In the genomic region with DNA sequence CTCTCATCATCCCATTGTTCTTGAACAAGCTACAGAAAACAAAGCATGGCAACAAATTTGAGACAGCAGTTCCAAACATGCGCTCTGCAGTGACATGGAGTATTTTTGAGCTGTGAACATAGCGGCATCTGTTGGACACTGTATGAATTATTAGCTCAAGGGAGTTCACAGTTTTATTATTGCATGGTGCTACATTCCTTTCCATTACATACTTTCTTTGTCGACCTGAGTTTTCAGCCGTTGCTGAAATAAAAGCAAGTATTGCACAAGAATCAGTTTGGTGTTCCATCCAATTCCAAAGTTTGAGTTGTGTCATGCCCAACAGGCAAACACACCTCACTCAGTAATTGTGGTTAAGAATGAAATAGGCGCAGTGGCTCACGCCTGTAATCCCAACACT, we compare ENCODE assay signal across 9 cellular contexts. TPM values are rescaled to one million over a fixed set of nuclear protein-coding genes. Genes with fewer than 3 reads are reported as not detected.
A peak's percentile ranks its signal among the peaks of the same experiment; 100 is the strongest.
DNase-seq lines count a peak whose midpoint lies in the region; ATAC-seq and TF ChIP-seq lines count a peak whose summit lies in the region.
"Had no signal": no experiment of that assay in that cellular context is flagged by ENCODE, and none has a peak within 500 bp of the region (broad histone marks: within the 10 kb centered on the region; RNA-seq: fewer than 3 reads in every experiment).

No MANE protein-coding gene starts in this region.

- H3K4me3 ChIP-seq in transverse colon, result no peak overlapping the region

- TF ChIP-seq CTCF in foreskin keratinocyte (conservative IDR thresholded peaks at IDR 0.05), result peak; percentile 89
- TF ChIP-seq CTCF in transverse colon (IDR thresholded peaks at IDR 0.05), result peak in 4 of 5 experiments; percentile 13 to 37 (median 28)

- no peaks in the 10 kb centered on the region for H3K9me3 ChIP-seq in transverse colon

- in situ Hi-C loops in G401 (cut with HindIII; ENCODE audit: low sequenced_read_pairs) (no loop called here), transverse colon (cut with MboI; ENCODE audit: low pct_ligation_motif_present in 1 of 4, low pct_unique_long_range_greater_than_20kb in 1 of 4, low sequenced_read_pairs in 3 of 4) (no loop called here)

- H3K36me3 Mint-ChIP-seq in stimulated activated effector memory CD8-positive, alpha-beta T cell treated with anti-CD3 and anti-CD28 coated beads, Interleukin-12 subunit alpha, Interleukin-12 subunit beta, amount 100 ng/mL, for 72 hours, result no peaks in the 10 kb centered on the region
- H3K36me3 Mint-ChIP-seq: memory B cell had no signal

- no peaks in the 10 kb centered on the region for H3K36me3 ChIP-seq in transverse colon

- no peak overlapping the region for H3K27ac Mint-ChIP-seq in stimulated activated effector memory CD8-positive, alpha-beta T cell treated with anti-CD3 and anti-CD28 coated beads, Interleukin-12 subunit alpha, Interleukin-12 subunit beta, amount 100 ng/mL, for 72 hours
- H3K27ac Mint-ChIP-seq: memory B cell had no signal

- WGBS in transverse colon (ENCODE audit: low coverage in 1 of 2), 2 donors, result 60 to 67% methylated on average over 6 of the region's 6 CpGs

- H3K4me1 Mint-ChIP-seq in stimulated activated effector memory CD8-positive, alpha-beta T cell treated with anti-CD3 and anti-CD28 coated beads, Interleukin-12 subunit alpha, Interleukin-12 subunit beta, amount 100 ng/mL, for 72 hours, result no peaks in the 10 kb centered on the region
- H3K4me1 Mint-ChIP-seq: memory B cell had no signal

- no peaks in the 10 kb centered on the region for H3K9me3 Mint-ChIP-seq in stimulated activated effector memory CD8-positive, alpha-beta T cell treated with anti-CD3 and anti-CD28 coated beads, Interleukin-12 subunit alpha, Interleukin-12 subunit beta, amount 100 ng/mL, for 72 hours

- H3K4me1 ChIP-seq in foreskin keratinocyte, result peaks cover 2% of the 10 kb centered on the region
- no peaks in the 10 kb centered on the region for H3K4me1 ChIP-seq in transverse colon

- peak; percentile 14 for DNase-seq in G401 (ENCODE audit: low spot score)
- peak; percentile 9 for DNase-seq in RPMI8226
- peak; percentile 90 to 93 for DNase-seq in foreskin keratinocyte
- no peak for DNase-seq in transverse colon
- no peak for DNase-seq in stimulated activated effector memory CD8-positive, alpha-beta T cell treated with anti-CD3 and anti-CD28 coated beads, Interleukin-12 subunit alpha, Interleukin-12 subunit beta, amount 100 ng/mL, for 72 hours (ENCODE audit: low spot score in 2 of 2)

- peak; percentile 73 for ATAC-seq in HG03280 (IDR thresholded peaks at IDR 0.05; ENCODE audit: unreplicated experiment)
- ATAC-seq in foreskin keratinocyte, result peak; percentile 84
- ATAC-seq in HG02973 (IDR thresholded peaks at IDR 0.05; ENCODE audit: unreplicated experiment), result no peak
- ATAC-seq in GM19328 (IDR thresholded peaks at IDR 0.05; ENCODE audit: unreplicated experiment), result no peak
- no peak for ATAC-seq in stimulated activated effector memory CD8-positive, alpha-beta T cell treated with anti-CD3 and anti-CD28 coated beads, Interleukin-12 subunit alpha, Interleukin-12 subunit beta, amount 100 ng/mL, for 72 hours

- no peak for TF ChIP-seq EP300 in transverse colon (IDR thresholded peaks at IDR 0.05; ENCODE audit: low read depth)

- no peak for TF ChIP-seq POLR2A in transverse colon (IDR thresholded peaks at IDR 0.05)

- peaks cover 5% of the 10 kb centered on the region for H3K27me3 ChIP-seq in foreskin keratinocyte
- peaks cover 11% of the 10 kb centered on the region for H3K27me3 ChIP-seq in transverse colon

- H3K4me3 Mint-ChIP-seq in stimulated activated effector memory CD8-positive, alpha-beta T cell treated with anti-CD3 and anti-CD28 coated beads, Interleukin-12 subunit alpha, Interleukin-12 subunit beta, amount 100 ng/mL, for 72 hours, result no peak overlapping the region
- H3K4me3 Mint-ChIP-seq: memory B cell had no signal

- intact Hi-C loops in transverse colon (cut with DNase I; ENCODE audit: low total_unique reads), result no loop called here

- H3K27ac ChIP-seq in foreskin keratinocyte, result no peak overlapping the region
- no peak overlapping the region for H3K27ac ChIP-seq in transverse colon

RNA-seq across cellular contexts. Expression of a gene that starts 30.1 kb away (rescaled TPM):
- not detected in 2 replicates for total RNA-seq in G401 (2014; rRNA removed; shearing (Covaris generic))
- total RNA-seq in foreskin keratinocyte (not detected in 2 replicates), transverse colon (not detected)
- not detected in 2 replicates for polyA plus RNA-seq in foreskin keratinocyte

RNA-seq across cellular contexts. Expression of a gene that starts 48.7 kb away (rescaled TPM):
- 38.2 and 60.5 TPM in 2 replicates for total RNA-seq in G401 (2014; rRNA removed; shearing (Covaris generic))
- total RNA-seq in foreskin keratinocyte (21.6 and 23.0 TPM in 2 replicates), transverse colon (1 to 10 TPM in 3 of 4 donors, not detected in 1; 5.4 to 6.0 (median 6.0) TPM)
- 21.8 and 26.9 TPM in 2 replicates for polyA plus RNA-seq in foreskin keratinocyte

Comparison
In these comparisons a context has a peak if more than half of its experiments do, and no peak if none do; other contexts are left out.
1. DNase-seq: peak in G401 (single experiment), RPMI8226 (single experiment) and foreskin keratinocyte (2 of 2); none in transverse colon (single experiment) and stimulated activated effector memory CD8-positive, alpha-beta T cell treated with anti-CD3 and anti-CD28 coated beads, Interleukin-12 subunit alpha, Interleukin-12 subunit beta, amount 100 ng/mL, for 72 hours (0 of 2).
2. ATAC-seq: peak in HG03280 (single experiment) and foreskin keratinocyte (single experiment); none in HG02973 (single experiment), GM19328 (single experiment) and stimulated activated effector memory CD8-positive, alpha-beta T cell treated with anti-CD3 and anti-CD28 coated beads, Interleukin-12 subunit alpha, Interleukin-12 subunit beta, amount 100 ng/mL, for 72 hours (single experiment).